2 cellular contexts compared by ENCODE assay signal in the genomic region with DNA sequence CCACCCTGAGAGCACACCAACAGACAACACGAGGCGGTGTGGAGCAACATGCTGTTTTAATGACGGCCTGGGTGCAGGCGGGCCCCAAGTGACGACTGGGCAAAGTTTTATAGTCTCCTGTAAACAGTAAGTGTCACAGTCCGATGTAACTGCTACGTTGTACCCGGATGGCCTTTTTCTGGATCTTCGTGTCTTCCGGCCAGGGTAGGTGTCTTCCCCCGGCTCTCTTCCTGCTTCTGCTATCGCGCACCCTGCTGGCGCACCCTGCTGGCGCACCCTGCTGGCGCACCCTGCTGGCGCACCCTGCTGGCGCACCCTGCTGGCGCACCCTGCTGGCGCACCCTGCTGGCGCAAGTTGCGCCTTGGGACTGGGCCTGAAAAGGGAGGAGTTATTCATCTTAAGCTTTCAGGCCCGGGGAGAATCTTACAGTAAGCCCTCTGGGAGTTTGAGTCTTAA.
TF ChIP-seq lines count a peak whose summit lies in the region.

No MANE protein-coding gene starts in this region.

TF ChIP-seq in SK-N-SH, 30 proteins besides CTCF, POLR2A, EP300 and RAD21 (continued from another document):
- TF ChIP-seq MEF2A (IDR thresholded peaks at IDR 0.05; ENCODE audit: borderline replicate concordance, low read depth) (no peak), GATA2 (CRISPR knock-in tag; IDR thresholded peaks at IDR 0.05) (no peak)

TF ChIP-seq in SK-N-SH treated with all-trans-retinoic acid at 6 μM for 48 hours, 23 proteins besides CTCF, POLR2A, EP300 and RAD21 (continued from another document):
- TF ChIP-seq, protein P1, sequence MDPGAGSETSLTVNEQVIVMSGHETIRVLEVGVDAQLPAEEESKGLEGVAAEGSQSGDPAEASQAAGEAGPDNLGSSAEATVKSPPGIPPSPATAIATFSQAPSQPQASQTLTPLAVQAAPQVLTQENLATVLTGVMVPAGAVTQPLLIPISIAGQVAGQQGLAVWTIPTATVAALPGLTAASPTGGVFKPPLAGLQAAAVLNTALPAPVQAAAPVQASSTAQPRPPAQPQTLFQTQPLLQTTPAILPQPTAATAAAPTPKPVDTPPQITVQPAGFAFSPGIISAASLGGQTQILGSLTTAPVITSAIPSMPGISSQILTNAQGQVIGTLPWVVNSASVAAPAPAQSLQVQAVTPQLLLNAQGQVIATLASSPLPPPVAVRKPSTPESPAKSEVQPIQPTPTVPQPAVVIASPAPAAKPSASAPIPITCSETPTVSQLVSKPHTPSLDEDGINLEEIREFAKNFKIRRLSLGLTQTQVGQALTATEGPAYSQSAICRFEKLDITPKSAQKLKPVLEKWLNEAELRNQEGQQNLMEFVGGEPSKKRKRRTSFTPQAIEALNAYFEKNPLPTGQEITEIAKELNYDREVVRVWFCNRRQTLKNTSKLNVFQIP (CRISPR knock-in tag; IDR thresholded peaks at IDR 0.05; ENCODE audit: borderline replicate concordance, low read depth): no peak
- no peak for TF ChIP-seq ZNF8 (CRISPR knock-in tag; IDR thresholded peaks at IDR 0.05)
- TF ChIP-seq, protein P2, sequence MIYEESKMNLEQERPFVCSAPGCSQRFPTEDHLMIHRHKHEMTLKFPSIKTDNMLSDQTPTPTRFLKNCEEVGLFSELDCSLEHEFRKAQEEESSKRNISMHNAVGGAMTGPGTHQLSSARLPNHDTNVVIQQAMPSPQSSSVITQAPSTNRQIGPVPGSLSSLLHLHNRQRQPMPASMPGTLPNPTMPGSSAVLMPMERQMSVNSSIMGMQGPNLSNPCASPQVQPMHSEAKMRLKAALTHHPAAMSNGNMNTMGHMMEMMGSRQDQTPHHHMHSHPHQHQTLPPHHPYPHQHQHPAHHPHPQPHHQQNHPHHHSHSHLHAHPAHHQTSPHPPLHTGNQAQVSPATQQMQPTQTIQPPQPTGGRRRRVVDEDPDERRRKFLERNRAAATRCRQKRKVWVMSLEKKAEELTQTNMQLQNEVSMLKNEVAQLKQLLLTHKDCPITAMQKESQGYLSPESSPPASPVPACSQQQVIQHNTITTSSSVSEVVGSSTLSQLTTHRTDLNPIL (CRISPR knock-in tag; IDR thresholded peaks at IDR 0.05; ENCODE audit: low read depth): no peak
- no peak for TF ChIP-seq ZNF70 (CRISPR knock-in tag; IDR thresholded peaks at IDR 0.05)
- no peak for TF ChIP-seq PPARA (CRISPR knock-in tag; IDR thresholded peaks at IDR 0.05; ENCODE audit: borderline replicate concordance)
- no peak for TF ChIP-seq RARB (CRISPR knock-in tag; IDR thresholded peaks at IDR 0.05)
